ENCODE assay signal across 18 cellular contexts in the genomic region with DNA sequence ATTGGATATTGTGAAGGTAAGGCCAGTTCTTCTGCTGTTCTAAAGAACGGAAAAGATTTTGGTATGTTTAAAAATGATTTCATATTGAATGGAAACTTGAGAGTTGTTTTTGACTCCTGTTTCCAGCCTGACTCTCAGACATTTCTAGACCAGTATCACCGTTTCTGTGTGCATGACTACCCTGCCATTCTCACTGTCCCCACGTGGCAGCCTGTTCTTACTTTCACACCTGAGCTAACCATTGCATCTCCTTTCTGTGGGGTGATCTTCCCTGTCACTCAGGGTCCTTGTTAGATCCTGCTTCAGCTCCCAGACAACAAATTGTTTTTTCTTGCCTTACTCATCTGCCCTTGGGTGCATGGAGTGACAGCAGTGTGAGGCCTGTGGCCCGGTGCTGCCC. TPM values are rescaled to one million over a fixed set of nuclear protein-coding genes. Genes with fewer than 3 reads are reported as not detected.
A peak's percentile ranks its signal among the peaks of the same experiment; 100 is the strongest.
DNase-seq lines count a peak whose midpoint lies in the region; ATAC-seq and TF ChIP-seq lines count a peak whose summit lies in the region.
"Had no signal": no experiment of that assay in that cellular context is flagged by ENCODE, and none has a peak within 500 bp of the region (broad histone marks: within the 10 kb centered on the region; RNA-seq: fewer than 3 reads in every experiment).

No MANE protein-coding gene starts in this region.

- H3K4me3 Mint-ChIP-seq in activated T-cell treated with anti-CD3 and anti-CD28 coated beads, Interleukin-2, amount 50 U/mL, for 24 hours, result no peak overlapping the region
- H3K4me3 Mint-ChIP-seq in activated T-helper 2 cell treated with anti-CD3 and anti-CD28 coated beads, Interferon-gamma antibody, Interleukin-2, Interleukin-4, amounts not matched to agents 10 μg/mL and 5 μg/mL and 100 μg/mL, durations not matched to agents 14 hours and 24 hours and 36 hours (ENCODE audit: low read depth), result no peak overlapping the region
- H3K4me3 Mint-ChIP-seq in stimulated activated effector memory CD8-positive, alpha-beta T cell treated with anti-CD3 and anti-CD28 coated beads, Interleukin-12 subunit alpha, Interleukin-12 subunit beta, amount 100 ng/mL, for 72 hours, result no peak overlapping the region
- H3K4me3 Mint-ChIP-seq: HFFc6 had no signal

- H3K27me3 ChIP-seq in osteoblast (ENCODE audit: insufficient read depth, low read length), result no peaks in the 10 kb centered on the region

- H3K36me3 Mint-ChIP-seq in activated T-cell treated with anti-CD3 and anti-CD28 coated beads, Interleukin-2, amount 50 U/mL, for 24 hours (ENCODE audit: low read depth), result peaks cover 87% of the 10 kb centered on the region
- H3K36me3 Mint-ChIP-seq in activated T-helper 2 cell treated with anti-CD3 and anti-CD28 coated beads, Interferon-gamma antibody, Interleukin-2, Interleukin-4, amounts not matched to agents 10 μg/mL and 5 μg/mL and 100 μg/mL, durations not matched to agents 14 hours and 24 hours and 36 hours (ENCODE audit: low read depth), result peaks cover 58% of the 10 kb centered on the region
- H3K36me3 Mint-ChIP-seq in stimulated activated effector memory CD8-positive, alpha-beta T cell treated with anti-CD3 and anti-CD28 coated beads, Interleukin-12 subunit alpha, Interleukin-12 subunit beta, amount 100 ng/mL, for 72 hours, result peaks cover 88% of the 10 kb centered on the region

- no peak for TF ChIP-seq CTCF in osteoblast (IDR thresholded peaks at IDR 0.05; ENCODE audit: extremely low read depth, low read depth, low read length)

- DNase-seq in activated T-cell treated with anti-CD3 and anti-CD28 coated beads, Interleukin-2, amount 50 U/mL, for 24 hours, result no peak
- DNase-seq in activated T-cell treated with anti-CD3 and anti-CD28 coated beads, Interleukin-2, amount 50 U/mL, for 1 hour, result no peak
- DNase-seq in activated T-helper 2 cell treated with anti-CD3 and anti-CD28 coated beads, Interferon-gamma antibody, Interleukin-2, Interleukin-4, amounts not matched to agents 10 μg/mL and 5 μg/mL and 100 μg/mL, durations not matched to agents 14 hours and 24 hours and 36 hours (ENCODE audit: low spot score), result no peak
- DNase-seq in stimulated activated effector memory CD8-positive, alpha-beta T cell treated with anti-CD3 and anti-CD28 coated beads, Interleukin-12 subunit alpha, Interleukin-12 subunit beta, amount 100 ng/mL, for 72 hours (ENCODE audit: low spot score in 2 of 2), result no peak
- no peak for DNase-seq in osteoblast (ENCODE audit: insufficient read length, low spot score, missing footprints)
- DNase-seq: C1 segment of cervical spinal cord, COR-L47, GF-D8, HFFc6, NCI-H1105, NCI-H1694, NCI-H524 had no signal

- H3K9me3 ChIP-seq in osteoblast (ENCODE audit: low read depth, low read length), result no peaks in the 10 kb centered on the region
- H3K9me3 ChIP-seq: A549 had no signal

- H3K27ac ChIP-seq in osteoblast (ENCODE audit: low read depth, low read length), result no peak overlapping the region
- H3K27ac ChIP-seq: A549 had no signal

- peaks cover 46% of the 10 kb centered on the region for H3K36me3 ChIP-seq in osteoblast (ENCODE audit: insufficient read depth, low read length)

- peaks cover 49% of the 10 kb centered on the region for H3K4me1 Mint-ChIP-seq in activated T-cell treated with anti-CD3 and anti-CD28 coated beads, Interleukin-2, amount 50 U/mL, for 24 hours (ENCODE audit: low read depth)
- peaks cover 49% of the 10 kb centered on the region for H3K4me1 Mint-ChIP-seq in activated T-helper 2 cell treated with anti-CD3 and anti-CD28 coated beads, Interferon-gamma antibody, Interleukin-2, Interleukin-4, amounts not matched to agents 10 μg/mL and 5 μg/mL and 100 μg/mL, durations not matched to agents 14 hours and 24 hours and 36 hours (ENCODE audit: low read depth)
- H3K4me1 Mint-ChIP-seq in stimulated activated effector memory CD8-positive, alpha-beta T cell treated with anti-CD3 and anti-CD28 coated beads, Interleukin-12 subunit alpha, Interleukin-12 subunit beta, amount 100 ng/mL, for 72 hours, result peaks cover 8% of the 10 kb centered on the region

- no peaks in the 10 kb centered on the region for H3K9me3 Mint-ChIP-seq in activated T-cell treated with anti-CD3 and anti-CD28 coated beads, Interleukin-2, amount 50 U/mL, for 24 hours
- no peaks in the 10 kb centered on the region for H3K9me3 Mint-ChIP-seq in activated T-helper 2 cell treated with anti-CD3 and anti-CD28 coated beads, Interferon-gamma antibody, Interleukin-2, Interleukin-4, amounts not matched to agents 10 μg/mL and 5 μg/mL and 100 μg/mL, durations not matched to agents 14 hours and 24 hours and 36 hours
- H3K9me3 Mint-ChIP-seq in stimulated activated effector memory CD8-positive, alpha-beta T cell treated with anti-CD3 and anti-CD28 coated beads, Interleukin-12 subunit alpha, Interleukin-12 subunit beta, amount 100 ng/mL, for 72 hours, result no peaks in the 10 kb centered on the region
- H3K9me3 Mint-ChIP-seq: HFFc6 had no signal

- H3K4me3 ChIP-seq in osteoblast (ENCODE audit: insufficient read depth, low read length), result no peak overlapping the region
- H3K4me3 ChIP-seq: A549 had no signal

- H2AFZ ChIP-seq in osteoblast (ENCODE audit: low read length), result no peak overlapping the region

- intact Hi-C loops in activated T-helper 2 cell treated with anti-CD3 and anti-CD28 coated beads, Interferon-gamma antibody, Interleukin-2, Interleukin-4, amounts not matched to agents 10 μg/mL and 5 μg/mL and 100 μg/mL, durations not matched to agents 14 hours and 24 hours and 36 hours (cut with micrococcal nuclease), result loop anchor here (2.0 kb wide), 1 partner anchor 36 kb away; no protein-coding TSS in a partner anchor

- H3K4me1 ChIP-seq in osteoblast (ENCODE audit: insufficient read depth, low read length), result no peaks in the 10 kb centered on the region
- H3K4me1 ChIP-seq: A549 had no signal

- peaks cover 17% of the 10 kb centered on the region for H3K79me2 ChIP-seq in osteoblast (ENCODE audit: insufficient read depth, low read length)

- H3K4me2 ChIP-seq in osteoblast (ENCODE audit: insufficient read depth, low read length), result no peak overlapping the region
- H3K4me2 ChIP-seq: A549 had no signal

- ATAC-seq in GM19463 (IDR thresholded peaks at IDR 0.05; ENCODE audit: unreplicated experiment) (peak; percentile 57), HG03457 (IDR thresholded peaks at IDR 0.05; ENCODE audit: unreplicated experiment) (no peak), HG02623 (IDR thresholded peaks at IDR 0.05; ENCODE audit: unreplicated experiment) (no peak)
- peak; percentile 36 for ATAC-seq in stimulated activated effector memory CD8-positive, alpha-beta T cell treated with anti-CD3 and anti-CD28 coated beads, Interleukin-12 subunit alpha, Interleukin-12 subunit beta, amount 100 ng/mL, for 72 hours
- ATAC-seq: A549, Panc1, Right ventricle myocardium inferior had no signal

- no peaks in the 10 kb centered on the region for H3K27me3 Mint-ChIP-seq in activated T-cell treated with anti-CD3 and anti-CD28 coated beads, Interleukin-2, amount 50 U/mL, for 24 hours
- no peaks in the 10 kb centered on the region for H3K27me3 Mint-ChIP-seq in activated T-helper 2 cell treated with anti-CD3 and anti-CD28 coated beads, Interferon-gamma antibody, Interleukin-2, Interleukin-4, amounts not matched to agents 10 μg/mL and 5 μg/mL and 100 μg/mL, durations not matched to agents 14 hours and 24 hours and 36 hours (ENCODE audit: low read depth)

- peak overlapping the region; percentile 78 for H3K27ac Mint-ChIP-seq in activated T-cell treated with anti-CD3 and anti-CD28 coated beads, Interleukin-2, amount 50 U/mL, for 24 hours
- peak overlapping the region; percentile 54 for H3K27ac Mint-ChIP-seq in activated T-helper 2 cell treated with anti-CD3 and anti-CD28 coated beads, Interferon-gamma antibody, Interleukin-2, Interleukin-4, amounts not matched to agents 10 μg/mL and 5 μg/mL and 100 μg/mL, durations not matched to agents 14 hours and 24 hours and 36 hours
- peak overlapping the region; percentile 67 for H3K27ac Mint-ChIP-seq in stimulated activated effector memory CD8-positive, alpha-beta T cell treated with anti-CD3 and anti-CD28 coated beads, Interleukin-12 subunit alpha, Interleukin-12 subunit beta, amount 100 ng/mL, for 72 hours
- H3K27ac Mint-ChIP-seq: HFFc6 had no signal

- H4K20me1 ChIP-seq in osteoblast (ENCODE audit: insufficient read depth, low read length), result peaks cover 6% of the 10 kb centered on the region

RNA-seq across cellular contexts. Expression of gene GLRX3, which starts 38.9 kb away (rescaled TPM):
- total RNA-seq in activated T-helper 2 cell treated with anti-CD3 and anti-CD28 coated beads, Interferon-gamma antibody, Interleukin-2, Interleukin-4, amounts not matched to agents 10 μg/mL and 5 μg/mL and 100 μg/mL, durations not matched to agents 14 hours and 24 hours and 36 hours, result 138 and 145 TPM in 2 replicates
- 70.1 and 74.9 TPM in 2 replicates for total RNA-seq in osteoblast

Comparison
In these comparisons a context has a peak if more than half of its experiments do, and no peak if none do; other contexts are left out.
1. ATAC-seq: peak in GM19463 (single experiment) and stimulated activated effector memory CD8-positive, alpha-beta T cell treated with anti-CD3 and anti-CD28 coated beads, Interleukin-12 subunit alpha, Interleukin-12 subunit beta, amount 100 ng/mL, for 72 hours (single experiment); none in HG03457 (single experiment) and HG02623 (single experiment).
2. Peak in every context shown above with its lines, with median percentiles within 50 percentile points of each other: H3K27ac Mint-ChIP-seq.